In the genomic region with DNA sequence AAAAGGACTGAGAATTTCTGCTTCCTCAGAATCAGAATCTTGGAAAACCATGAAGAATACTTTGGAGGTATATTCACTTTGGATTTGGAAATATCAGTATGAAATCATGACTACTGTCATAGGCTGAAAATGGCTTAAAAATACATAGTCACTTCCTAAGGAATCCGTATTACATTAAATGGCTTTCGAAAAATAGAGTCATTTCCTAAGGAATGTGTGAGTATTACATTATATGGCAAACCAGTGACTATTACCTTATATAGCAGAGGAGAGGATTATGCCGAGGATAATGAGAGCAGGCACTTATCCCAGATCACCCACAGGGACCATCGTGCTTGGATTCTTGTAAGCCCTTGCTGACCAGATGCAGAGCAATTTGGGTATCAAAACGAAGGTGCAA, we compare ENCODE assay signal across 28 cellular contexts.
"Had no signal": no experiment of that assay in that cellular context is flagged by ENCODE, and none has a peak within 500 bp of the region (broad histone marks: within the 10 kb centered on the region; RNA-seq: fewer than 3 reads in every experiment).

No MANE protein-coding gene starts in this region.

- DNase-seq: activated CD4-positive, alpha-beta T cell treated with anti-CD3 and anti-CD28 coated beads for 1 hour; activated CD8-positive, alpha-beta T cell treated with anti-CD3 and anti-CD28 coated beads, Interleukin-2, amount 10 ng/mL, durations not matched to agents 7 days and 5 days; activated naive CD4-positive, alpha-beta T cell; activated T-cell treated with anti-CD3 and anti-CD28 coated beads for 4 hours; activated T-cell treated with anti-CD3 and anti-CD28 coated beads, Interleukin-2, amount 50 U/mL, for 72 hours; body of pancreas; cerebellar nuclear complex; colonic mucosa; dorsolateral prefrontal cortex; effector memory CD8-positive, alpha-beta T cell; heart left ventricle; hypothalamus; immature natural killer cell; naive B cell; nephron progenitor cell; ovary; right lobe of liver; stimulated activated CD4-positive, alpha-beta T cell treated with anti-CD3 and anti-CD28 coated beads, Interleukin-12 subunit alpha, Interleukin-12 subunit beta, amount 100 ng/mL, for 4 hours; stimulated activated CD4-positive, alpha-beta T cell treated with anti-CD3 and anti-CD28 coated beads, Interleukin-4, amount 100 ng/mL, for 1 hour; stimulated activated naive CD8-positive, alpha-beta T cell treated with anti-CD3 and anti-CD28 coated beads, Interleukin-15, Interleukin-2, amounts not matched to agents 100 U/mL and 50 U/mL, for 24 hours; T1000; trophoblast cell; uterus had no signal

- H3K27me3 ChIP-seq: body of pancreas, cardiac muscle cell, colonic mucosa, dorsolateral prefrontal cortex, heart left ventricle, neutrophil, ovary, right lobe of liver, uterus had no signal

- ATAC-seq: activated CD8-positive, alpha-beta T cell treated with anti-CD3 and anti-CD28 coated beads, Interleukin-2, amount 10 ng/mL, durations not matched to agents 7 days and 5 days; activated naive CD4-positive, alpha-beta T cell treated with anti-CD3 and anti-CD28 coated beads, Interleukin-2, amount 50 U/mL, for 72 hours; activated T-cell treated with anti-CD3 and anti-CD28 coated beads, Interleukin-2, amount 50 U/mL, for 72 hours; body of pancreas; effector memory CD8-positive, alpha-beta T cell; heart left ventricle; right lobe of liver; stimulated activated naive CD8-positive, alpha-beta T cell treated with anti-CD3 and anti-CD28 coated beads, Interleukin-15, Interleukin-2, amounts not matched to agents 100 U/mL and 50 U/mL, for 24 hours; WTC11 had no signal

- H3K9me3 ChIP-seq: body of pancreas, colonic mucosa, neutrophil, ovary, thoracic aorta, uterus had no signal

- H3K27ac ChIP-seq: body of pancreas, cardiac muscle cell, colonic mucosa, dorsolateral prefrontal cortex, heart left ventricle, neutrophil, ovary, right lobe of liver, thoracic aorta, uterus had no signal

- H3K4me3 ChIP-seq: body of pancreas, cardiac muscle cell, colonic mucosa, dorsolateral prefrontal cortex, heart left ventricle, ovary, right lobe of liver, thoracic aorta, uterus had no signal

- H3K36me3 ChIP-seq: cardiac muscle cell, colonic mucosa, heart left ventricle, neutrophil, ovary, right lobe of liver, thoracic aorta, uterus had no signal

- H3K4me1 ChIP-seq: body of pancreas, colonic mucosa, heart left ventricle, right lobe of liver, uterus had no signal
